ENCODE assay signal across 1 cellular context in genomic region chr17:36545465-36546417, GRCh38.
A peak's percentile ranks its signal among the peaks of the same experiment; 100 is the strongest.
TF ChIP-seq lines count a peak whose summit lies in the region.

No MANE protein-coding gene starts in this region.

TF ChIP-seq in K562, 482 proteins besides CTCF, POLR2A, EP300 and RAD21 (continued from another document and continues in another):
- peak; percentile 61 to 68 for TF ChIP-seq E2F6 (IDR thresholded peaks at IDR 0.05; ENCODE audit: borderline replicate concordance in 1 of 2, extremely low read depth in 1 of 2, insufficient read depth in 1 of 2, insufficient read length in 1 of 2, low read depth in 1 of 2, low read length in 1 of 2, poor library complexity in 1 of 2, severe bottlenecking in 1 of 2)
- TF ChIP-seq ZNF24 (IDR thresholded peaks at IDR 0.05), result no peak
- no peak for TF ChIP-seq KLF16 (IDR thresholded peaks at IDR 0.05)
- TF ChIP-seq ZNF184 (CRISPR knock-in tag; IDR thresholded peaks at IDR 0.05), result no peak
- peak; percentile 11; the same call in 1 of the 2 replicates for TF ChIP-seq STAT5A (IDR thresholded peaks at IDR 0.05; ENCODE audit: borderline replicate concordance, low read length)
- TF ChIP-seq ZNF639 (CRISPR knock-in tag; conservative IDR thresholded peaks at IDR 0.05 in 1 of 2, IDR thresholded peaks at IDR 0.05 in 1 of 2), result peak in 1 of 2 experiments; percentile 99; a peak in 2 of 4 replicates
- TF ChIP-seq RBM22 (IDR thresholded peaks at IDR 0.05; ENCODE audit: low read depth, low read length, poor library complexity, severe bottlenecking), result peak; percentile 26
- no peak for TF ChIP-seq HSF4 (CRISPR knock-in tag; IDR thresholded peaks at IDR 0.05; ENCODE audit: borderline replicate concordance)
- no peak for TF ChIP-seq IRF2 (CRISPR knock-in tag; IDR thresholded peaks at IDR 0.05)
- no peak for TF ChIP-seq HMGXB4 (CRISPR knock-in tag; IDR thresholded peaks at IDR 0.05)
- TF ChIP-seq NR1H2 (CRISPR knock-in tag; IDR thresholded peaks at IDR 0.05), result no peak
- TF ChIP-seq ELK1 (CRISPR knock-in tag; IDR thresholded peaks at IDR 0.05), result no peak
- TF ChIP-seq ZFP36 (IDR thresholded peaks at IDR 0.05; ENCODE audit: low read depth, low read length, partially characterized antibody), result no peak
- TF ChIP-seq NCOA1 (IDR thresholded peaks at IDR 0.05; ENCODE audit: low read depth), result no peak
- no peak for TF ChIP-seq TCF3 (CRISPR knock-in tag; IDR thresholded peaks at IDR 0.05)
- TF ChIP-seq ZBTB40 (IDR thresholded peaks at IDR 0.05), result no peak; the same call in 1 of the 2 replicates
- TF ChIP-seq ZBTB40 (CRISPR knock-in tag; IDR thresholded peaks at IDR 0.05), result no peak
- TF ChIP-seq HMG20A (CRISPR knock-in tag; conservative IDR thresholded peaks at IDR 0.05), result no peak
- no peak for TF ChIP-seq CSDE1 (IDR thresholded peaks at IDR 0.05)
- TF ChIP-seq ZNF551 (CRISPR knock-in tag; IDR thresholded peaks at IDR 0.05), result no peak
- TF ChIP-seq ZNF655 (CRISPR knock-in tag; IDR thresholded peaks at IDR 0.05), result no peak
- no peak for TF ChIP-seq E2F4 (CRISPR knock-in tag; IDR thresholded peaks at IDR 0.05; ENCODE audit: low read depth)
- no peak for TF ChIP-seq PHTF2 (CRISPR knock-in tag; IDR thresholded peaks at IDR 0.05)
- 0 out of 2 replicates have a peak, but pooled peaks have one; percentile 43 for TF ChIP-seq KAT7 (CRISPR knock-in tag; IDR thresholded peaks at IDR 0.05; ENCODE audit: borderline replicate concordance)
- no peak for TF ChIP-seq MEIS2 (IDR thresholded peaks at IDR 0.05; ENCODE audit: partially characterized antibody)
- TF ChIP-seq NCOA6 (IDR thresholded peaks at IDR 0.05), result no peak
- TF ChIP-seq E2F5 (CRISPR knock-in tag; IDR thresholded peaks at IDR 0.05), result no peak
- no peak for TF ChIP-seq RBM17 (IDR thresholded peaks at IDR 0.05; ENCODE audit: borderline replicate concordance, low read depth, low read length)
- no peak for TF ChIP-seq ZNF324 (CRISPR knock-in tag; IDR thresholded peaks at IDR 0.05)
- TF ChIP-seq ZNF253 (CRISPR knock-in tag; conservative IDR thresholded peaks at IDR 0.05), result no peak
- TF ChIP-seq BDP1 (IDR thresholded peaks at IDR 0.05; ENCODE audit: insufficient read depth, insufficient read length), result no peak
- no peak for TF ChIP-seq PHB2 (IDR thresholded peaks at IDR 0.05; ENCODE audit: low read depth)
- peak; percentile 87 for TF ChIP-seq HMGN3 (IDR thresholded peaks at IDR 0.05; ENCODE audit: borderline replicate concordance, extremely low read depth, insufficient read length, low read depth, low read length)
- peak; percentile 61; the same call in 1 of the 2 replicates for TF ChIP-seq NBN (IDR thresholded peaks at IDR 0.05; ENCODE audit: low read depth)
- peak; percentile 69 for TF ChIP-seq ZNF740 (CRISPR knock-in tag; IDR thresholded peaks at IDR 0.05)
- TF ChIP-seq ZNF740 (tag; IDR thresholded peaks at IDR 0.05), result peak in 1 of 2 experiments; percentile 63; a peak in 1 of 4 replicates
- no peak for TF ChIP-seq TAL1 (IDR thresholded peaks at IDR 0.05)
- TF ChIP-seq MXD1 (CRISPR knock-in tag; IDR thresholded peaks at IDR 0.05; ENCODE audit: borderline replicate concordance, poor library complexity, severe bottlenecking), result no peak
- TF ChIP-seq HNRNPK (IDR thresholded peaks at IDR 0.05; ENCODE audit: low read depth, low read length, poor library complexity, severe bottlenecking), result peak; percentile 93
